Comparison of ENCODE assay signal across 28 cellular contexts in genomic region chr3:46871222-46871621, GRCh38. TPM values are rescaled to one million over a fixed set of nuclear protein-coding genes. Genes with fewer than 3 reads are reported as not detected.
DNase-seq lines count a peak whose midpoint lies in the region; ATAC-seq and TF ChIP-seq lines count a peak whose summit lies in the region.
"Had no signal": no experiment of that assay in that cellular context is flagged by ENCODE, and none has a peak within 500 bp of the region (broad histone marks: within the 10 kb centered on the region; RNA-seq: fewer than 3 reads in every experiment).

No MANE protein-coding gene starts in this region.

- peaks cover 11% of the 10 kb centered on the region for H3K27me3 Mint-ChIP-seq in endothelial cell (ENCODE audit: unreplicated experiment)
- peaks cover 6% of the 10 kb centered on the region for H3K27me3 Mint-ChIP-seq in nephron (ENCODE audit: low read depth)

- no peaks in the 10 kb centered on the region for H3K27me3 ChIP-seq in left ventricle myocardium inferior (ENCODE audit: low read depth)
- H3K27me3 ChIP-seq: BE2C had no signal

- H3K36me3 Mint-ChIP-seq in endothelial cell (ENCODE audit: low read depth, unreplicated experiment) (peaks cover 3% of the 10 kb centered on the region), nephron (ENCODE audit: low read depth) (no peaks in the 10 kb centered on the region)
- H3K36me3 Mint-ChIP-seq: CD14-positive monocyte; CD8-positive, alpha-beta memory T cell had no signal

- H3K27ac Mint-ChIP-seq in endothelial cell (ENCODE audit: unreplicated experiment) (peak overlapping the region; percentile 42), nephron (peak overlapping the region in 2 of 3 experiments; percentile 6 to 55)
- H3K27ac Mint-ChIP-seq: CD8-positive, alpha-beta memory T cell had no signal

- H3K9me3 Mint-ChIP-seq in endothelial cell (ENCODE audit: unreplicated experiment) (no peaks in the 10 kb centered on the region), nephron (no peaks in the 10 kb centered on the region)
- H3K9me3 Mint-ChIP-seq: CD8-positive, alpha-beta memory T cell had no signal

- DNase-seq in Right ventricle myocardium superior: peak; percentile 63
- DNase-seq in cardiac septum (ENCODE audit: low spot score): no peak
- DNase-seq in endothelial cell (ENCODE audit: low spot score): no peak
- peak; percentile 57 for DNase-seq in left ventricle myocardium inferior
- no peak for DNase-seq in activated CD4-positive, alpha-beta T cell treated with anti-CD3 and anti-CD28 coated beads for 1 hour
- DNase-seq in putamen (ENCODE audit: low spot score): no peak
- DNase-seq in foreskin fibroblast: no peak
- DNase-seq: BE2C; CD8-positive, alpha-beta memory T cell; DMS 273 treated with DMSO at 0.1 percent for 48 hours; DMS79; GF-D8; GM23248; H7; NCI-H1092; NCI-H1417 treated with DMSO at 0.1 percent for 48 hours; NCI-H1694 treated with DMSO at 0.1 percent for 48 hours; NCI-H2081; NCI-H2171; NCI-H226; NCI-H510A; NCI-H69; RPMI8226; SIG-M5 had no signal

- H3K4me1 Mint-ChIP-seq in endothelial cell (ENCODE audit: unreplicated experiment): peaks cover 9% of the 10 kb centered on the region
- peaks cover 64% of the 10 kb centered on the region for H3K4me1 Mint-ChIP-seq in nephron

- H3K36me3 ChIP-seq in left ventricle myocardium inferior: no peaks in the 10 kb centered on the region
- H3K36me3 ChIP-seq: BE2C had no signal

- H3K4me3 Mint-ChIP-seq in endothelial cell (ENCODE audit: unreplicated experiment) (no peak overlapping the region), nephron (no peak overlapping the region)
- H3K4me3 Mint-ChIP-seq: CD14-positive monocyte; CD8-positive, alpha-beta memory T cell had no signal

- H3K4me1 ChIP-seq in left ventricle myocardium inferior: peaks cover 93% of the 10 kb centered on the region
- H3K4me1 ChIP-seq: BE2C had no signal

- intact Hi-C loops in Right ventricle myocardium superior (cut with DNase I): no loop called here
- intact Hi-C loops in cardiac septum (cut with DNase I): no loop called here
- intact Hi-C loops in left ventricle myocardium inferior (cut with micrococcal nuclease): no loop called here

- peak overlapping the region; percentile 95 for H3K27ac ChIP-seq in left ventricle myocardium inferior (replicated peaks)
- H3K27ac ChIP-seq: 22Rv1, GM23248, HL-60 had no signal

- TF ChIP-seq CTCF in endothelial cell (IDR thresholded peaks at IDR 0.05; ENCODE audit: unreplicated experiment) (no peak), left ventricle myocardium inferior (IDR thresholded peaks at IDR 0.05; ENCODE audit: borderline replicate concordance) (no peak), nephron (IDR thresholded peaks at IDR 0.05; ENCODE audit: unreplicated experiment in 3 of 3) (no peak), foreskin fibroblast (IDR thresholded peaks at IDR 0.05; ENCODE audit: low read depth, low read length) (no peak)

- H3K9me3 ChIP-seq in left ventricle myocardium inferior (replicated peaks): no peaks in the 10 kb centered on the region
- H3K9me3 ChIP-seq: BE2C had no signal

- no peak for ATAC-seq in Right ventricle myocardium superior (ENCODE audit: poor library complexity)

- H3K4me3 ChIP-seq in left ventricle myocardium inferior: no peak overlapping the region
- no peak overlapping the region for H3K4me3 ChIP-seq in foreskin fibroblast (ENCODE audit: low read depth in 1 of 2, low read length in 2 of 2)
- H3K4me3 ChIP-seq: GM23248 had no signal

RNA-seq across cellular contexts. Expression of gene PTH1R, which starts 6.3 kb away (rescaled TPM):
- total RNA-seq in Right ventricle myocardium superior (11.8 TPM), cardiac septum (5.4 TPM), endothelial cell (ENCODE audit: unreplicated experiment) (6.2 TPM), left ventricle myocardium inferior (6.4 TPM)
- total RNA-seq: CD8-positive, alpha-beta memory T cell had no signal

RNA-seq across cellular contexts. Expression of gene MYL3, which starts 8.0 kb away (rescaled TPM):
- 10,727 TPM for total RNA-seq in Right ventricle myocardium superior
- 3,804 TPM for total RNA-seq in cardiac septum
- total RNA-seq in endothelial cell (ENCODE audit: unreplicated experiment): not detected
- total RNA-seq in left ventricle myocardium inferior: 7,440 TPM
- total RNA-seq: CD8-positive, alpha-beta memory T cell; GM23248 had no signal

Comparison
In these comparisons a context has a peak if more than half of its experiments do, and no peak if none do; other contexts are left out.
1. DNase-seq: peak in Right ventricle myocardium superior (single experiment) and left ventricle myocardium inferior (single experiment); none in cardiac septum (single experiment), endothelial cell (single experiment), activated CD4-positive, alpha-beta T cell treated with anti-CD3 and anti-CD28 coated beads for 1 hour (single experiment), putamen (single experiment) and foreskin fibroblast (0 of 2).
2. RNA of gene MYL3, which starts 8.0 kb away (total RNA-seq): 10,727 TPM in Right ventricle myocardium superior (single experiment), 7,440 TPM in left ventricle myocardium inferior (single experiment) and 3,804 TPM in cardiac septum (single experiment); not detected in endothelial cell (single experiment); every median in the first group is over 1,000 times any median in the second.